Comparison of ENCODE assay signal across 9 cellular contexts in genomic region chr9:73270967-73271722, GRCh38.
DNase-seq lines count a peak whose midpoint lies in the region; ATAC-seq and TF ChIP-seq lines count a peak whose summit lies in the region.
"Had no signal": no experiment of that assay in that cellular context is flagged by ENCODE, and none has a peak within 500 bp of the region (broad histone marks: within the 10 kb centered on the region; RNA-seq: fewer than 3 reads in every experiment).

No MANE protein-coding gene starts in this region.

- H3K9me3 ChIP-seq in mammary epithelial cell (replicated peaks; ENCODE audit: insufficient read depth, low read length) (no peaks in the 10 kb centered on the region), Peyer's patch (no peaks in the 10 kb centered on the region)
- H3K9me3 ChIP-seq: stomach had no signal

- H3K27ac ChIP-seq in mammary epithelial cell (ENCODE audit: insufficient read depth, low read depth, low read length) (peak overlapping the region; percentile 13), Peyer's patch (no peak overlapping the region)
- H3K27ac ChIP-seq: stomach had no signal

- CTCF ChIA-PET in mammary epithelial cell (lab: Charles Lee; ENCODE audit: low non-redundant PET) = no interaction called here

- no TSS peak for BruUV-seq in mammary epithelial cell (replicated peaks; lab: Mats Ljungman, UMichigan)

- H3K4me3 ChIP-seq in mammary epithelial cell (replicated peaks in 1 of 3; ENCODE audit: insufficient read depth in 1 of 3, low read depth in 2 of 3, low read length in 3 of 3) (peak overlapping the region in 1 of 3 experiments; percentile 9), skeletal muscle cell (ENCODE audit: low read depth, low read length) (no peak overlapping the region), Peyer's patch (no peak overlapping the region)
- H3K4me3 ChIP-seq: stomach had no signal

- H2AFZ ChIP-seq in mammary epithelial cell (ENCODE audit: low read depth, low read length) = peak overlapping the region; percentile 51

- in situ Hi-C loops in mammary epithelial cell (cut with MboI; ENCODE audit: low sequenced_read_pairs in 2 of 2) = no loop called here

- TF ChIP-seq POLR2A in Peyer's patch (IDR thresholded peaks at IDR 0.05) = no peak

- peak overlapping the region; percentile 54 for H3K4me2 ChIP-seq in mammary epithelial cell (ENCODE audit: insufficient read depth, low read depth, low read length)

- H3K36me3 ChIP-seq in mammary epithelial cell (ENCODE audit: insufficient read depth, low read length) (no peaks in the 10 kb centered on the region), Peyer's patch (no peaks in the 10 kb centered on the region)
- H3K36me3 ChIP-seq: stomach had no signal

- no peaks in the 10 kb centered on the region for H4K20me1 ChIP-seq in mammary epithelial cell (ENCODE audit: insufficient read depth, low read length)

- peak; percentile 71 for ATAC-seq in GM19438 (IDR thresholded peaks at IDR 0.05; ENCODE audit: low read depth, unreplicated experiment)
- no peak for ATAC-seq in GM21447 (IDR thresholded peaks at IDR 0.05; ENCODE audit: unreplicated experiment)
- ATAC-seq in GM19351 (IDR thresholded peaks at IDR 0.05; ENCODE audit: unreplicated experiment) = no peak

- intact Hi-C loops in mammary epithelial cell (cut with micrococcal nuclease) = loop anchor here (5.0 kb wide), 2 partner anchors 411 to 1106 kb away; no protein-coding TSS in a partner anchor

- H3K79me2 ChIP-seq in mammary epithelial cell (ENCODE audit: insufficient read depth, low read length) = no peaks in the 10 kb centered on the region

- H3K9ac ChIP-seq in mammary epithelial cell (ENCODE audit: insufficient read depth, low read length) = no peak overlapping the region

- H3K4me1 ChIP-seq in mammary epithelial cell (ENCODE audit: insufficient read depth, low read length) = peaks cover 10% of the 10 kb centered on the region
- no peaks in the 10 kb centered on the region for H3K4me1 ChIP-seq in Peyer's patch
- H3K4me1 ChIP-seq: stomach had no signal

- whole genome bisulfite sequencing in mammary epithelial cell (ENCODE audit: low coverage, missing lambda C conversion rate) = 33% methylated on average over 3 of the region's 3 CpGs

- H3K27me3 ChIP-seq in mammary epithelial cell (ENCODE audit: insufficient read depth, low read length) = no peaks in the 10 kb centered on the region
- no peaks in the 10 kb centered on the region for H3K27me3 ChIP-seq in Peyer's patch
- H3K27me3 ChIP-seq: stomach had no signal

- dilution Hi-C loops in mammary epithelial cell (cut with HindIII; ENCODE audit: low sequenced_read_pairs) = no loop called here

- DNase-seq in HS-5 (ENCODE audit: low read depth) (peak; percentile 77), mammary epithelial cell (peak; percentile 88), skeletal muscle cell (ENCODE audit: low read depth) (peak; percentile 76), Peyer's patch (no peak), Ammon's horn (ENCODE audit: low spot score) (no peak)
- DNase-seq: stomach had no signal

- no peak for TF ChIP-seq CTCF in mammary epithelial cell (conservative IDR thresholded peaks at IDR 0.05 in 1 of 2, IDR thresholded peaks at IDR 0.05 in 1 of 2; ENCODE audit: extremely low read depth in 1 of 2, insufficient read depth in 1 of 2, low read depth in 1 of 2, low read length in 2 of 2)
- TF ChIP-seq CTCF in Peyer's patch (IDR thresholded peaks at IDR 0.05) = no peak

Comparison
In these comparisons a context has a peak if more than half of its experiments do, and no peak if none do; other contexts are left out.
1. DNase-seq: peak in HS-5 (single experiment), mammary epithelial cell (single experiment) and skeletal muscle cell (single experiment); none in Peyer's patch (0 of 3) and Ammon's horn (single experiment).